Comparison of ENCODE assay signal across 8 cellular contexts in genomic region chr20:5002077-5002413, GRCh38. TPM values are rescaled to one million over a fixed set of nuclear protein-coding genes. Genes with fewer than 3 reads are reported as not detected.
DNase-seq lines count a peak whose midpoint lies in the region; ATAC-seq and TF ChIP-seq lines count a peak whose summit lies in the region.

No MANE protein-coding gene starts in this region.

- H3K27ac Mint-ChIP-seq in activated T-cell treated with anti-CD3 and anti-CD28 coated beads, Interleukin-2, amount 50 U/mL, for 24 hours, result peak overlapping the region; percentile 90
- peak overlapping the region; percentile 98 for H3K27ac Mint-ChIP-seq in stimulated activated naive B cell treated with anti-CD40 and anti-IgM and Interleukin-4, amounts not matched to agents 10 μg/mL and 1 μg/mL and 100 μg/mL, for 72 hours

- no peaks in the 10 kb centered on the region for H4K20me1 ChIP-seq in SK-N-SH (ENCODE audit: insufficient read depth)

- WGBS in SK-N-SH (ENCODE audit: low lambda C conversion rate), result 20% methylated on average over 4 of the region's 5 CpGs

- H3K9me3 ChIP-seq in SK-N-SH, result no peaks in the 10 kb centered on the region

- no peak overlapping the region for H3K27ac ChIP-seq in SK-N-SH (ENCODE audit: low read depth in 2 of 2, low read length in 1 of 2)

- peak overlapping the region; percentile 96 for H3K4me2 ChIP-seq in SK-N-SH

- DNase-seq in SK-N-SH (peak; percentile 29), NCI-H526 treated with DMSO at 0.1 percent for 48 hours (lab: John Stamatoyannopoulos, UW) (no peak)
- DNase-seq in activated T-cell treated with anti-CD3 and anti-CD28 coated beads, Interleukin-2, amount 50 U/mL, for 24 hours, result peak; percentile 34
- no peak for DNase-seq in stimulated activated naive B cell treated with anti-CD40 and anti-IgM and Interleukin-4, amounts not matched to agents 10 μg/mL and 1 μg/mL and 100 μg/mL, for 72 hours
- no peak for DNase-seq in stimulated activated CD4-positive, alpha-beta T cell treated with anti-CD3 and anti-CD28 coated beads, Interleukin-2, amount 100 ng/mL, for 24 hours

- H3K4me1 ChIP-seq in SK-N-SH (ENCODE audit: control insufficient read depth in 1 of 2, insufficient read depth in 2 of 2, low read depth in 1 of 2, low read length in 1 of 2), result peaks cover 0 to 18% of the 10 kb centered on the region in 2 experiments; a peak in 2 of 4 replicates

- no peaks in the 10 kb centered on the region for H3K36me3 ChIP-seq in SK-N-SH (replicated peaks in 1 of 2; ENCODE audit: control insufficient read depth in 1 of 2, insufficient read depth in 2 of 2, low read length in 1 of 2)

- no peak for TF ChIP-seq RAD21 in SK-N-SH (IDR thresholded peaks at IDR 0.05; ENCODE audit: low read length)

- ATAC-seq in SK-N-SH treated with all-trans-retinoic acid at 6 μM for 48 hours (no peak; the same call in 2 of the 3 replicates), HG02870 (IDR thresholded peaks at IDR 0.05; ENCODE audit: unreplicated experiment) (no peak)
- ATAC-seq in stimulated activated naive B cell treated with anti-CD40 and anti-IgM and Interleukin-4, amounts not matched to agents 10 μg/mL and 1 μg/mL and 100 μg/mL, for 72 hours (replicated peaks), result peak; percentile 1 to 3

- no peaks in the 10 kb centered on the region for H3K27me3 Mint-ChIP-seq in activated T-cell treated with anti-CD3 and anti-CD28 coated beads, Interleukin-2, amount 50 U/mL, for 24 hours
- no peaks in the 10 kb centered on the region for H3K27me3 Mint-ChIP-seq in stimulated activated naive B cell treated with anti-CD40 and anti-IgM and Interleukin-4, amounts not matched to agents 10 μg/mL and 1 μg/mL and 100 μg/mL, for 72 hours

- POLR2A ChIA-PET in SK-N-SH (lab: Yijun Ruan, JAX), result no interaction called here

- peak overlapping the region; percentile 100 for H2AFZ ChIP-seq in SK-N-SH (ENCODE audit: low read depth)

- H3K9me2 ChIP-seq in SK-N-SH, result no peaks in the 10 kb centered on the region

- H3K4me3 ChIP-seq in SK-N-SH (ENCODE audit: low read depth in 2 of 2, low read length in 1 of 2), result peak overlapping the region; percentile 70 to 77; a peak in 3 of 4 replicates
- peak overlapping the region; percentile 55 for H3K4me3 ChIP-seq in iPS-11a (ENCODE audit: low read depth, low read length)

- no peak for TF ChIP-seq CTCF in SK-N-SH (IDR thresholded peaks at IDR 0.05)

- peaks cover 35% of the 10 kb centered on the region for H3K4me1 Mint-ChIP-seq in activated T-cell treated with anti-CD3 and anti-CD28 coated beads, Interleukin-2, amount 50 U/mL, for 24 hours (ENCODE audit: low read depth)
- peaks cover 28 to 43% of the 10 kb centered on the region in 2 donors for H3K4me1 Mint-ChIP-seq in stimulated activated naive B cell treated with anti-CD40 and anti-IgM and Interleukin-4, amounts not matched to agents 10 μg/mL and 1 μg/mL and 100 μg/mL, for 72 hours

- no peaks in the 10 kb centered on the region for H3K27me3 ChIP-seq in SK-N-SH (ENCODE audit: insufficient read depth)

- H3K79me2 ChIP-seq in SK-N-SH (ENCODE audit: insufficient read depth), result peaks cover 36% of the 10 kb centered on the region

- CTCF ChIA-PET in SK-N-SH (lab: Yijun Ruan, JAX), result interaction anchor here (0.6 kb wide), 1 partner anchor 118 kb away, joined by 3 read pairs; no protein-coding TSS in a partner anchor

- H3K9me3 Mint-ChIP-seq in activated T-cell treated with anti-CD3 and anti-CD28 coated beads, Interleukin-2, amount 50 U/mL, for 24 hours, result no peaks in the 10 kb centered on the region
- H3K9me3 Mint-ChIP-seq in stimulated activated naive B cell treated with anti-CD40 and anti-IgM and Interleukin-4, amounts not matched to agents 10 μg/mL and 1 μg/mL and 100 μg/mL, for 72 hours, result no peaks in the 10 kb centered on the region

- H3K36me3 Mint-ChIP-seq in activated T-cell treated with anti-CD3 and anti-CD28 coated beads, Interleukin-2, amount 50 U/mL, for 24 hours (ENCODE audit: low read depth), result peaks cover 6% of the 10 kb centered on the region
- H3K36me3 Mint-ChIP-seq in stimulated activated naive B cell treated with anti-CD40 and anti-IgM and Interleukin-4, amounts not matched to agents 10 μg/mL and 1 μg/mL and 100 μg/mL, for 72 hours, result peaks cover 11 to 22% of the 10 kb centered on the region in 2 donors

- peak overlapping the region; percentile 86 for H3K4me3 Mint-ChIP-seq in activated T-cell treated with anti-CD3 and anti-CD28 coated beads, Interleukin-2, amount 50 U/mL, for 24 hours
- H3K4me3 Mint-ChIP-seq in stimulated activated naive B cell treated with anti-CD40 and anti-IgM and Interleukin-4, amounts not matched to agents 10 μg/mL and 1 μg/mL and 100 μg/mL, for 72 hours, result peak overlapping the region; percentile 97 to 98

- no peaks in the 10 kb centered on the region for H3F3A ChIP-seq in SK-N-SH (replicated peaks; ENCODE audit: insufficient read depth)

- H3K9ac ChIP-seq in SK-N-SH, result 0 out of 2 replicates have a peak overlapping the region, but pooled peaks have one; percentile 62

- no peak for TF ChIP-seq EP300 in SK-N-SH (IDR thresholded peaks at IDR 0.05; ENCODE audit: borderline replicate concordance in 1 of 2, low read depth in 1 of 2, low read length in 1 of 2)

TF ChIP-seq in SK-N-SH, 30 proteins besides CTCF, POLR2A, EP300 and RAD21:
- TF ChIP-seq RXRA (IDR thresholded peaks at IDR 0.05; ENCODE audit: borderline replicate concordance, low read depth), result no peak

TF ChIP-seq in SK-N-SH treated with all-trans-retinoic acid at 6 μM for 48 hours, 23 proteins besides CTCF, POLR2A, EP300 and RAD21 (continues in another document):
- no peak for TF ChIP-seq ZFP30 (CRISPR knock-in tag; IDR thresholded peaks at IDR 0.05)
- no peak for TF ChIP-seq TOX (CRISPR knock-in tag; IDR thresholded peaks at IDR 0.05; ENCODE audit: borderline replicate concordance)
- TF ChIP-seq BACH2 (CRISPR knock-in tag; IDR thresholded peaks at IDR 0.05; ENCODE audit: borderline replicate concordance), result no peak
- no peak for TF ChIP-seq PATZ1 (CRISPR knock-in tag; IDR thresholded peaks at IDR 0.05; ENCODE audit: borderline replicate concordance)
- TF ChIP-seq CREB5 (CRISPR knock-in tag; IDR thresholded peaks at IDR 0.05; ENCODE audit: low read depth), result no peak
- TF ChIP-seq ESRRG (CRISPR knock-in tag; IDR thresholded peaks at IDR 0.05), result no peak
- no peak for TF ChIP-seq ZC3H10 (CRISPR knock-in tag; IDR thresholded peaks at IDR 0.05)
- TF ChIP-seq TCF4 (CRISPR knock-in tag; IDR thresholded peaks at IDR 0.05; ENCODE audit: borderline replicate concordance), result no peak
- TF ChIP-seq CSRNP3 (CRISPR knock-in tag; IDR thresholded peaks at IDR 0.05), result no peak
- no peak for TF ChIP-seq SNAI2 (CRISPR knock-in tag; IDR thresholded peaks at IDR 0.05)

RNA-seq across cellular contexts. Expression of gene SLC23A2, which starts 0.7 kb away (rescaled TPM):
- 14.0 and 14.2 TPM in 2 replicates for polyA plus RNA-seq in SK-N-SH (2012; rRNA removed)
- polyA plus RNA-seq in SK-N-SH (2012; cell fraction: cytosol; rRNA removed), result 11.1 and 13.5 TPM in 2 replicates
- polyA plus RNA-seq in SK-N-SH (2012; cell fraction: nucleus; rRNA removed), result 21.5 and 25.3 TPM in 2 replicates

Comparison
In these comparisons a context has a peak if more than half of its experiments do, and no peak if none do; other contexts are left out.
1. DNase-seq: peak in SK-N-SH (single experiment) and activated T-cell treated with anti-CD3 and anti-CD28 coated beads, Interleukin-2, amount 50 U/mL, for 24 hours (single experiment); none in stimulated activated naive B cell treated with anti-CD40 and anti-IgM and Interleukin-4, amounts not matched to agents 10 μg/mL and 1 μg/mL and 100 μg/mL, for 72 hours (single experiment), NCI-H526 treated with DMSO at 0.1 percent for 48 hours (single experiment) and stimulated activated CD4-positive, alpha-beta T cell treated with anti-CD3 and anti-CD28 coated beads, Interleukin-2, amount 100 ng/mL, for 24 hours (0 of 2).
2. ATAC-seq: peak in stimulated activated naive B cell treated with anti-CD40 and anti-IgM and Interleukin-4, amounts not matched to agents 10 μg/mL and 1 μg/mL and 100 μg/mL, for 72 hours (2 of 2); none in SK-N-SH treated with all-trans-retinoic acid at 6 μM for 48 hours (single experiment) and HG02870 (single experiment).